Comparison of ENCODE assay signal across 17 cellular contexts in genomic region chr12:99092100-99092851, GRCh38.
"Had no signal": no experiment of that assay in that cellular context is flagged by ENCODE, and none has a peak within 500 bp of the region (broad histone marks: within the 10 kb centered on the region; RNA-seq: fewer than 3 reads in every experiment).

No MANE protein-coding gene starts in this region.

- H3K4me3 Mint-ChIP-seq: naive thymus-derived CD4-positive, alpha-beta T cell; stimulated activated effector memory CD8-positive, alpha-beta T cell treated with anti-CD3 and anti-CD28 coated beads, Interleukin-12 subunit alpha, Interleukin-12 subunit beta, amount 100 ng/mL, for 72 hours had no signal

- H3K9me3 ChIP-seq: pancreas, psoas muscle, right lobe of liver, tibial artery, upper lobe of left lung, uterus had no signal

- H3K36me3 Mint-ChIP-seq: naive thymus-derived CD4-positive, alpha-beta T cell; stimulated activated effector memory CD8-positive, alpha-beta T cell treated with anti-CD3 and anti-CD28 coated beads, Interleukin-12 subunit alpha, Interleukin-12 subunit beta, amount 100 ng/mL, for 72 hours had no signal

- H3K4me3 ChIP-seq: hepatocyte, pancreas, psoas muscle, right lobe of liver, tibial artery, upper lobe of left lung, uterus had no signal

- H3K79me2 ChIP-seq: hepatocyte had no signal

- H3K27ac Mint-ChIP-seq: naive thymus-derived CD4-positive, alpha-beta T cell; stimulated activated effector memory CD8-positive, alpha-beta T cell treated with anti-CD3 and anti-CD28 coated beads, Interleukin-12 subunit alpha, Interleukin-12 subunit beta, amount 100 ng/mL, for 72 hours had no signal

- H3K4me1 Mint-ChIP-seq: naive thymus-derived CD4-positive, alpha-beta T cell; stimulated activated effector memory CD8-positive, alpha-beta T cell treated with anti-CD3 and anti-CD28 coated beads, Interleukin-12 subunit alpha, Interleukin-12 subunit beta, amount 100 ng/mL, for 72 hours had no signal

- H3K27ac ChIP-seq: foreskin keratinocyte, hepatocyte, pancreas, psoas muscle, right lobe of liver, tibial artery, upper lobe of left lung, uterus had no signal

- H3K27me3 ChIP-seq: foreskin keratinocyte, hepatocyte, pancreas, right lobe of liver, tibial artery, upper lobe of left lung, uterus had no signal

- H3K36me3 ChIP-seq: pancreas, right lobe of liver, tibial artery, upper lobe of left lung, uterus had no signal

- DNase-seq: cortex of kidney; foreskin keratinocyte; head of caudate nucleus; left colon; naive thymus-derived CD4-positive, alpha-beta T cell; pancreas; psoas muscle; retina; right lobe of liver; stimulated activated CD4-positive, alpha-beta T cell treated with anti-CD3 and anti-CD28 coated beads, Interleukin-4, amount 100 ng/mL, for 1 hour; stimulated activated CD8-positive, alpha-beta memory T cell treated with anti-CD3 and anti-CD28 coated beads, Interleukin-4, amount 100 ng/mL, for 48 hours; stimulated activated naive CD8-positive, alpha-beta T cell treated with anti-CD3 and anti-CD28 coated beads, Interleukin-15, Interleukin-2, amounts not matched to agents 100 U/mL and 50 U/mL, for 24 hours; tibial artery; upper lobe of left lung; uterus had no signal

- H2AFZ ChIP-seq: hepatocyte had no signal

- ATAC-seq: foreskin keratinocyte; left colon; naive thymus-derived CD4-positive, alpha-beta T cell; pancreas; psoas muscle; right lobe of liver; stimulated activated effector memory CD8-positive, alpha-beta T cell treated with anti-CD3 and anti-CD28 coated beads, Interleukin-12 subunit alpha, Interleukin-12 subunit beta, amount 100 ng/mL, for 72 hours; stimulated activated naive CD8-positive, alpha-beta T cell treated with anti-CD3 and anti-CD28 coated beads, Interleukin-15, Interleukin-2, amounts not matched to agents 100 U/mL and 50 U/mL, for 24 hours had no signal

- H3K4me2 ChIP-seq: hepatocyte had no signal

- H3K4me1 ChIP-seq: foreskin keratinocyte, pancreas, psoas muscle, right lobe of liver, tibial artery, upper lobe of left lung, uterus had no signal
